In genomic region chr5:14946813-14947640, GRCh38 we compare ENCODE assay signal across 8 cellular contexts.
DNase-seq lines count a peak whose midpoint lies in the region; ATAC-seq and TF ChIP-seq lines count a peak whose summit lies in the region.

No MANE protein-coding gene starts in this region.

- H3K36me3 ChIP-seq in RWPE2 (ENCODE audit: low read depth): no peaks in the 10 kb centered on the region
- H3K36me3 ChIP-seq in neural progenitor cell: no peaks in the 10 kb centered on the region

- H3K9ac ChIP-seq in neural progenitor cell: no peak overlapping the region

- no peaks in the 10 kb centered on the region for H3K9me3 ChIP-seq in RWPE2 (ENCODE audit: severe bottlenecking)
- no peaks in the 10 kb centered on the region for H3K9me3 ChIP-seq in neural progenitor cell (ENCODE audit: low read depth)

- no peak overlapping the region for H3K27ac Mint-ChIP-seq in neural progenitor cell

- peaks cover 4% of the 10 kb centered on the region for H3K4me1 Mint-ChIP-seq in neural progenitor cell

- no peaks in the 10 kb centered on the region for H3K4me1 ChIP-seq in RWPE2 (ENCODE audit: insufficient read depth, poor library complexity, severe bottlenecking)
- H3K4me1 ChIP-seq in neural progenitor cell: peaks cover 5% of the 10 kb centered on the region

- peak; percentile 68 for TF ChIP-seq CTCF in RWPE2 (IDR thresholded peaks at IDR 0.05; ENCODE audit: poor library complexity, severe bottlenecking)
- TF ChIP-seq CTCF in neural progenitor cell (IDR thresholded peaks at IDR 0.05): peak; percentile 40

- no peaks in the 10 kb centered on the region for H4K20me1 ChIP-seq in neural progenitor cell (ENCODE audit: low read depth)

- H3K27me3 ChIP-seq in RWPE2 (ENCODE audit: insufficient read depth, poor library complexity, severe bottlenecking): no peaks in the 10 kb centered on the region
- no peaks in the 10 kb centered on the region for H3K27me3 ChIP-seq in neural progenitor cell

- no peak overlapping the region for H2AFZ ChIP-seq in neural progenitor cell (replicated peaks)

- H3K27ac ChIP-seq in RWPE2 (ENCODE audit: poor library complexity, severe bottlenecking) (no peak overlapping the region), neural progenitor cell (no peak overlapping the region)

- peaks cover 5% of the 10 kb centered on the region for H3K9me3 Mint-ChIP-seq in neural progenitor cell

- H3K79me2 ChIP-seq in neural progenitor cell (ENCODE audit: low read depth): no peaks in the 10 kb centered on the region

- DNase-seq in D341Med (ENCODE audit: low spot score) (peak; percentile 45), RWPE2 (ENCODE audit: low spot score) (no peak), dermis microvascular lymphatic vessel endothelial cell (ENCODE audit: low read depth in 2 of 2) (peak; percentile 15 to 41), neural progenitor cell (ENCODE audit: low spot score) (peak; percentile 28), putamen (ENCODE audit: low spot score) (no peak)
- no peak for DNase-seq in effector CD8-positive, alpha-beta T cell (lab: John Stamatoyannopoulos, UW)

- H3K27me3 Mint-ChIP-seq in neural progenitor cell (ENCODE audit: insufficient read depth, low read depth): no peaks in the 10 kb centered on the region

- no peaks in the 10 kb centered on the region for H3K36me3 Mint-ChIP-seq in neural progenitor cell

- H3K4me3 ChIP-seq in RWPE2 (ENCODE audit: severe bottlenecking) (no peak overlapping the region), neural progenitor cell (no peak overlapping the region)

- no peak overlapping the region for H3K4me3 Mint-ChIP-seq in neural progenitor cell

- ATAC-seq in GM18870 (IDR thresholded peaks at IDR 0.05; ENCODE audit: unreplicated experiment) (peak; percentile 83), HG03457 (IDR thresholded peaks at IDR 0.05; ENCODE audit: unreplicated experiment) (peak; percentile 59), RWPE2 (ENCODE audit: low read depth) (peak; percentile 75)

- no peak overlapping the region for H3K4me2 ChIP-seq in neural progenitor cell

- no peaks in the 10 kb centered on the region for H3F3A ChIP-seq in neural progenitor cell (ENCODE audit: low read depth)

Comparison
In these comparisons a context has a peak if more than half of its experiments do, and no peak if none do; other contexts are left out.
1. DNase-seq: peak in D341Med (single experiment), dermis microvascular lymphatic vessel endothelial cell (2 of 2) and neural progenitor cell (single experiment); none in RWPE2 (single experiment), effector CD8-positive, alpha-beta T cell (single experiment) and putamen (single experiment).
2. Peak in every context shown above with its lines, with median percentiles within 50 percentile points of each other: ATAC-seq.